ENCODE assay signal across 12 cellular contexts in genomic region chr11:83025267-83025704, GRCh38. TPM values are rescaled to one million over a fixed set of nuclear protein-coding genes. Genes with fewer than 3 reads are reported as not detected.
DNase-seq lines count a peak whose midpoint lies in the region; ATAC-seq, FAIRE-seq and TF ChIP-seq lines count a peak whose summit lies in the region.
"Had no signal": no experiment of that assay in that cellular context is flagged by ENCODE, and none has a peak within 500 bp of the region (broad histone marks: within the 10 kb centered on the region; RNA-seq: fewer than 3 reads in every experiment).

No MANE protein-coding gene starts in this region.

- TF ChIP-seq POLR2A in H54 (IDR thresholded peaks at IDR 0.05; ENCODE audit: low read depth, low read length), result no peak

- ATAC-seq in left lobe of liver, result peak; percentile 97

- no peak overlapping the region for H3K4me3 ChIP-seq in adipocyte (ENCODE audit: low read length)

- DNase-seq in DMS153 (lab: John Stamatoyannopoulos, UW), result peak; percentile 81
- peak; percentile 44 for DNase-seq in NCI-H1105 (lab: John Stamatoyannopoulos, UW)
- DNase-seq in adipocyte (ENCODE audit: low read depth), result peak; percentile 78
- DNase-seq in left lobe of liver (ENCODE audit: low spot score), result peak; percentile 51
- no peak for DNase-seq in cerebellum (ENCODE audit: low spot score)
- DNase-seq in dedifferentiated amniotic fluid mesenchymal stem cell (ENCODE audit: extremely low spot score), result no peak
- no peak for DNase-seq in H54 (ENCODE audit: insufficient read length, low spot score)
- no peak for DNase-seq in urothelium cell line (ENCODE audit: low spot score)
- DNase-seq: effector CD4-positive, alpha-beta T cell; nephron progenitor cell; SK-N-SH; stimulated activated naive CD8-positive, alpha-beta T cell treated with anti-CD3 and anti-CD28 coated beads, Interleukin-15, Interleukin-2, amounts not matched to agents 100 U/mL and 50 U/mL, for 24 hours had no signal

- no peaks in the 10 kb centered on the region for H3K9me3 ChIP-seq in adipocyte (ENCODE audit: control insufficient read depth, low read length)
- H3K9me3 ChIP-seq: SK-N-SH had no signal

- H3K4me1 ChIP-seq in adipocyte (ENCODE audit: control insufficient read depth, insufficient read depth, low read length), result peaks cover 19% of the 10 kb centered on the region

- H3K9ac ChIP-seq in adipocyte (ENCODE audit: low read length), result no peak overlapping the region
- H3K9ac ChIP-seq: SK-N-SH had no signal

- no peaks in the 10 kb centered on the region for H3K36me3 ChIP-seq in adipocyte (ENCODE audit: control insufficient read depth, insufficient read depth, low read length, severe bottlenecking)

- FAIRE-seq in H54 (lab: Jason Lieb, UNC), result no peak
- FAIRE-seq in urothelium cell line (lab: Jason Lieb, UNC), result no peak

- H3K27me3 ChIP-seq in adipocyte (replicated peaks; ENCODE audit: control insufficient read depth, insufficient read depth, low read length), result no peaks in the 10 kb centered on the region

RNA-seq across cellular contexts. Expression of gene RAB30, which starts 46.4 kb away (rescaled TPM):
- total RNA-seq in left lobe of liver, result 8.8 TPM
- total RNA-seq in cerebellum, result 53.4 TPM

Comparison
In these comparisons a context has a peak if more than half of its experiments do, and no peak if none do; other contexts are left out.
1. DNase-seq: peak in DMS153 (single experiment), NCI-H1105 (single experiment), adipocyte (single experiment) and left lobe of liver (single experiment); none in cerebellum (single experiment), dedifferentiated amniotic fluid mesenchymal stem cell (single experiment), H54 (single experiment) and urothelium cell line (single experiment).